12 cellular contexts compared by ENCODE assay signal in the genomic region with DNA sequence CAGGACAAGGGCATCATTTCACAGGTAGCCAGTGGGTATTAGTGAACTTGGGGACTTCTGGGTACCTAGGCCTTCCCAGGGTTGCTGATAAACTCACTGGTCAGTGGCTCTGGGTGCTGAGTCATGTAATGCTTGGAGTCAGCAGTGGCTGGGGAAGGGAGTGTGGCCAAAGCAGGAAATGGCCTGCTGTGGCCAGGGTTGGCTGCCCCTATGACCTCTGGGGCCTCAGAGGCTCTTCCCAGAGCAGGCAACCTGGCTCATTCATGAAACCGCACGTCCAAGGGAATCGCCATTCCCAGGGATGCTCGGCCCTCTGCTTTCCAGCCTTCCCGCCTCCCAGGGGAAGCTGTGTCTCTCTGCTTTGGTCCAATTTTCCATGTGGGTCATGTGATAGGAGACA.
A peak's percentile ranks its signal among the peaks of the same experiment; 100 is the strongest.
DNase-seq lines count a peak whose midpoint lies in the region; ATAC-seq and TF ChIP-seq lines count a peak whose summit lies in the region.
"Had no signal": no experiment of that assay in that cellular context is flagged by ENCODE, and none has a peak within 500 bp of the region (broad histone marks: within the 10 kb centered on the region; RNA-seq: fewer than 3 reads in every experiment).

No MANE protein-coding gene starts in this region.

- H3K4me2 ChIP-seq in SK-N-SH = no peak overlapping the region

- CTCF ChIA-PET in SK-N-SH (lab: Yijun Ruan, JAX) = interaction anchor here (1.1 to 1.2 kb wide), 2 partner anchors 49 to 176 kb away, joined by 3 read pairs; no protein-coding TSS in a partner anchor

- no peaks in the 10 kb centered on the region for H4K20me1 ChIP-seq in SK-N-SH (ENCODE audit: insufficient read depth)

- no peak for DNase-seq in SK-N-SH
- peak; percentile 52 for DNase-seq in choroid plexus epithelial cell (ENCODE audit: low read depth)
- DNase-seq in kidney tubule cell (ENCODE audit: low spot score) = peak; percentile 80
- no peak for DNase-seq in transverse colon
- no peak for DNase-seq in GM19238 (ENCODE audit: insufficient read length, low spot score)
- DNase-seq in activated CD4-positive, alpha-beta T cell treated with anti-CD3 and anti-CD28 coated beads for 1 hour = no peak
- DNase-seq in NCI-H510A (lab: John Stamatoyannopoulos, UW) = no peak
- DNase-seq: amniotic stem cell, NCI-H1092, NCI-H526 treated with DMSO at 0.1 percent for 48 hours, T-cell had no signal

- H3K9me3 ChIP-seq in SK-N-SH = no peaks in the 10 kb centered on the region
- no peaks in the 10 kb centered on the region for H3K9me3 ChIP-seq in transverse colon

- WGBS in SK-N-SH (ENCODE audit: low lambda C conversion rate) = 76% methylated on average over 4 of the region's 5 CpGs
- 76% methylated on average over 5 of the region's 5 CpGs; no CpG with 5 or more reads in 1 of the 2 donors for WGBS in transverse colon (ENCODE audit: low coverage in 1 of 2), 2 donors

- H3K27me3 ChIP-seq in SK-N-SH (ENCODE audit: insufficient read depth) (no peaks in the 10 kb centered on the region), transverse colon (no peaks in the 10 kb centered on the region)

- H3K9me2 ChIP-seq in SK-N-SH = no peaks in the 10 kb centered on the region

- intact Hi-C loops in transverse colon (cut with DNase I; ENCODE audit: low total_unique reads) = no loop called here

- H3F3A ChIP-seq in SK-N-SH (replicated peaks; ENCODE audit: insufficient read depth) = peaks cover 2% of the 10 kb centered on the region

- in situ Hi-C loops in transverse colon (cut with MboI; ENCODE audit: low pct_ligation_motif_present in 1 of 4, low pct_unique_long_range_greater_than_20kb in 1 of 4, low sequenced_read_pairs in 3 of 4) = no loop called here

- H3K36me3 ChIP-seq in SK-N-SH (replicated peaks in 1 of 2; ENCODE audit: control insufficient read depth in 1 of 2, insufficient read depth in 2 of 2, low read length in 1 of 2) (no peaks in the 10 kb centered on the region), transverse colon (no peaks in the 10 kb centered on the region)

- TF ChIP-seq POLR2A in transverse colon (IDR thresholded peaks at IDR 0.05) = no peak

- no peak for TF ChIP-seq RAD21 in SK-N-SH (IDR thresholded peaks at IDR 0.05; ENCODE audit: low read length)

- no peak for TF ChIP-seq EP300 in SK-N-SH (IDR thresholded peaks at IDR 0.05; ENCODE audit: borderline replicate concordance in 1 of 2, low read depth in 1 of 2, low read length in 1 of 2)
- TF ChIP-seq EP300 in transverse colon (IDR thresholded peaks at IDR 0.05; ENCODE audit: low read depth) = no peak

- H3K9ac ChIP-seq in SK-N-SH = no peak overlapping the region

- H3K4me1 ChIP-seq in SK-N-SH (ENCODE audit: control insufficient read depth in 1 of 2, insufficient read depth in 2 of 2, low read depth in 1 of 2, low read length in 1 of 2) (peaks cover 16 to 34% of the 10 kb centered on the region in 2 experiments; a peak in 3 of 4 replicates), transverse colon (peaks cover 5 to 22% (median 18%) of the 10 kb centered on the region in 4 donors)

- H3K4me3 ChIP-seq in SK-N-SH (ENCODE audit: low read depth in 2 of 2, low read length in 1 of 2) = no peak overlapping the region
- no peak overlapping the region for H3K4me3 ChIP-seq in choroid plexus epithelial cell (ENCODE audit: low read depth, low read length)
- H3K4me3 ChIP-seq in transverse colon = no peak overlapping the region

- no peak overlapping the region; a peak in 1 of 4 replicates for H3K27ac ChIP-seq in SK-N-SH (ENCODE audit: low read depth in 2 of 2, low read length in 1 of 2)
- H3K27ac ChIP-seq in transverse colon = peak overlapping the region; percentile 42 to 73 (median 63)

- no peak for ATAC-seq in SK-N-SH treated with all-trans-retinoic acid at 6 μM for 48 hours
- ATAC-seq: T-cell had no signal

- no peaks in the 10 kb centered on the region for H3K79me2 ChIP-seq in SK-N-SH (ENCODE audit: insufficient read depth)

- no peak for TF ChIP-seq CTCF in SK-N-SH (IDR thresholded peaks at IDR 0.05)
- TF ChIP-seq CTCF in choroid plexus epithelial cell (conservative IDR thresholded peaks at IDR 0.05; ENCODE audit: low read depth, low read length) = no peak
- no peak for TF ChIP-seq CTCF in transverse colon (IDR thresholded peaks at IDR 0.05)

- no peak overlapping the region for H2AFZ ChIP-seq in SK-N-SH (ENCODE audit: low read depth)

- POLR2A ChIA-PET in SK-N-SH (lab: Yijun Ruan, JAX) = no interaction called here

TF ChIP-seq in SK-N-SH, 30 proteins besides CTCF, POLR2A, EP300 and RAD21:
- peak; percentile 18; the same call in 1 of the 2 replicates for TF ChIP-seq TCF12 (IDR thresholded peaks at IDR 0.05)
- peak; percentile 15; the same call in 1 of the 2 replicates for TF ChIP-seq ELF1 (IDR thresholded peaks at IDR 0.05)
- TF ChIP-seq, protein P1, sequence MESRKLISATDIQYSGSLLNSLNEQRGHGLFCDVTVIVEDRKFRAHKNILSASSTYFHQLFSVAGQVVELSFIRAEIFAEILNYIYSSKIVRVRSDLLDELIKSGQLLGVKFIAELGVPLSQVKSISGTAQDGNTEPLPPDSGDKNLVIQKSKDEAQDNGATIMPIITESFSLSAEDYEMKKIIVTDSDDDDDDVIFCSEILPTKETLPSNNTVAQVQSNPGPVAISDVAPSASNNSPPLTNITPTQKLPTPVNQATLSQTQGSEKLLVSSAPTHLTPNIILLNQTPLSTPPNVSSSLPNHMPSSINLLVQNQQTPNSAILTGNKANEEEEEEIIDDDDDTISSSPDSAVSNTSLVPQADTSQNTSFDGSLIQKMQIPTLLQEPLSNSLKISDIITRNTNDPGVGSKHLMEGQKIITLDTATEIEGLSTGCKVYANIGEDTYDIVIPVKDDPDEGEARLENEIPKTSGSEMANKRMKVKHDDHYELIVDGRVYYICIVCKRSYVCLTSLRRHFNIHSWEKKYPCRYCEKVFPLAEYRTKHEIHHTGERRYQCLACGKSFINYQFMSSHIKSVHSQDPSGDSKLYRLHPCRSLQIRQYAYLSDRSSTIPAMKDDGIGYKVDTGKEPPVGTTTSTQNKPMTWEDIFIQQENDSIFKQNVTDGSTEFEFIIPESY (IDR thresholded peaks at IDR 0.05; ENCODE audit: borderline replicate concordance, low read depth) = no peak
- TF ChIP-seq RXRA (IDR thresholded peaks at IDR 0.05; ENCODE audit: borderline replicate concordance, low read depth) = no peak
TF ChIP-seq in SK-N-SH: peak in this region for 2.

TF ChIP-seq in SK-N-SH treated with all-trans-retinoic acid at 6 μM for 48 hours, 23 proteins besides CTCF, POLR2A, EP300 and RAD21 (continues in another document):
- TF ChIP-seq ARNTL (CRISPR knock-in tag; IDR thresholded peaks at IDR 0.05; ENCODE audit: borderline replicate concordance, low read depth) (no peak), ZNF70 (CRISPR knock-in tag; IDR thresholded peaks at IDR 0.05) (no peak), ZFP3 (CRISPR knock-in tag; IDR thresholded peaks at IDR 0.05) (no peak), CSDC2 (CRISPR knock-in tag; IDR thresholded peaks at IDR 0.05) (no peak), BACH2 (CRISPR knock-in tag; IDR thresholded peaks at IDR 0.05; ENCODE audit: borderline replicate concordance) (no peak), ZFP30 (CRISPR knock-in tag; IDR thresholded peaks at IDR 0.05) (no peak), PPARA (CRISPR knock-in tag; IDR thresholded peaks at IDR 0.05; ENCODE audit: borderline replicate concordance) (no peak)
- TF ChIP-seq, protein P2, sequence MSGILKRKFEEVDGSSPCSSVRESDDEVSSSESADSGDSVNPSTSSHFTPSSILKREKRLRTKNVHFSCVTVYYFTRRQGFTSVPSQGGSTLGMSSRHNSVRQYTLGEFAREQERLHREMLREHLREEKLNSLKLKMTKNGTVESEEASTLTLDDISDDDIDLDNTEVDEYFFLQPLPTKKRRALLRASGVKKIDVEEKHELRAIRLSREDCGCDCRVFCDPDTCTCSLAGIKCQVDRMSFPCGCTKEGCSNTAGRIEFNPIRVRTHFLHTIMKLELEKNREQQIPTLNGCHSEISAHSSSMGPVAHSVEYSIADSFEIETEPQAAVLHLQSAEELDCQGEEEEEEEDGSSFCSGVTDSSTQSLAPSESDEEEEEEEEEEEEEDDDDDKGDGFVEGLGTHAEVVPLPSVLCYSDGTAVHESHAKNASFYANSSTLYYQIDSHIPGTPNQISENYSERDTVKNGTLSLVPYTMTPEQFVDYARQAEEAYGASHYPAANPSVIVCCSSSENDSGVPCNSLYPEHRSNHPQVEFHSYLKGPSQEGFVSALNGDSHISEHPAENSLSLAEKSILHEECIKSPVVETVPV (CRISPR knock-in tag; IDR thresholded peaks at IDR 0.05) = no peak
- TF ChIP-seq, protein P3, sequence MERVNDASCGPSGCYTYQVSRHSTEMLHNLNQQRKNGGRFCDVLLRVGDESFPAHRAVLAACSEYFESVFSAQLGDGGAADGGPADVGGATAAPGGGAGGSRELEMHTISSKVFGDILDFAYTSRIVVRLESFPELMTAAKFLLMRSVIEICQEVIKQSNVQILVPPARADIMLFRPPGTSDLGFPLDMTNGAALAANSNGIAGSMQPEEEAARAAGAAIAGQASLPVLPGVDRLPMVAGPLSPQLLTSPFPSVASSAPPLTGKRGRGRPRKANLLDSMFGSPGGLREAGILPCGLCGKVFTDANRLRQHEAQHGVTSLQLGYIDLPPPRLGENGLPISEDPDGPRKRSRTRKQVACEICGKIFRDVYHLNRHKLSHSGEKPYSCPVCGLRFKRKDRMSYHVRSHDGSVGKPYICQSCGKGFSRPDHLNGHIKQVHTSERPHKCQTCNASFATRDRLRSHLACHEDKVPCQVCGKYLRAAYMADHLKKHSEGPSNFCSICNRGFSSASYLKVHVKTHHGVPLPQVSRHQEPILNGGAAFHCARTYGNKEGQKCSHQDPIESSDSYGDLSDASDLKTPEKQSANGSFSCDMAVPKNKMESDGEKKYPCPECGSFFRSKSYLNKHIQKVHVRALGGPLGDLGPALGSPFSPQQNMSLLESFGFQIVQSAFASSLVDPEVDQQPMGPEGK (CRISPR knock-in tag; IDR thresholded peaks at IDR 0.05; ENCODE audit: borderline replicate concordance) = no peak
- TF ChIP-seq, protein P4, sequence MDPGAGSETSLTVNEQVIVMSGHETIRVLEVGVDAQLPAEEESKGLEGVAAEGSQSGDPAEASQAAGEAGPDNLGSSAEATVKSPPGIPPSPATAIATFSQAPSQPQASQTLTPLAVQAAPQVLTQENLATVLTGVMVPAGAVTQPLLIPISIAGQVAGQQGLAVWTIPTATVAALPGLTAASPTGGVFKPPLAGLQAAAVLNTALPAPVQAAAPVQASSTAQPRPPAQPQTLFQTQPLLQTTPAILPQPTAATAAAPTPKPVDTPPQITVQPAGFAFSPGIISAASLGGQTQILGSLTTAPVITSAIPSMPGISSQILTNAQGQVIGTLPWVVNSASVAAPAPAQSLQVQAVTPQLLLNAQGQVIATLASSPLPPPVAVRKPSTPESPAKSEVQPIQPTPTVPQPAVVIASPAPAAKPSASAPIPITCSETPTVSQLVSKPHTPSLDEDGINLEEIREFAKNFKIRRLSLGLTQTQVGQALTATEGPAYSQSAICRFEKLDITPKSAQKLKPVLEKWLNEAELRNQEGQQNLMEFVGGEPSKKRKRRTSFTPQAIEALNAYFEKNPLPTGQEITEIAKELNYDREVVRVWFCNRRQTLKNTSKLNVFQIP (CRISPR knock-in tag; IDR thresholded peaks at IDR 0.05; ENCODE audit: borderline replicate concordance, low read depth) = no peak

Comparison
In these comparisons a context has a peak if more than half of its experiments do, and no peak if none do; other contexts are left out.
1. DNase-seq: peak in choroid plexus epithelial cell (single experiment) and kidney tubule cell (single experiment); none in SK-N-SH (single experiment), transverse colon (single experiment), GM19238 (single experiment), activated CD4-positive, alpha-beta T cell treated with anti-CD3 and anti-CD28 coated beads for 1 hour (single experiment) and NCI-H510A (single experiment).
2. H3K27ac ChIP-seq: peak in transverse colon (4 of 4); none in SK-N-SH (0 of 2).